Comparison of ENCODE assay signal across 35 cellular contexts in genomic region chrX:111876646-111877045, GRCh38. TPM values are rescaled to one million over a fixed set of nuclear protein-coding genes. Genes with fewer than 3 reads are reported as not detected.
"Had no signal": no experiment of that assay in that cellular context is flagged by ENCODE, and none has a peak within 500 bp of the region (broad histone marks: within the 10 kb centered on the region; RNA-seq: fewer than 3 reads in every experiment).

No MANE protein-coding gene starts in this region.

- H3K9me3 ChIP-seq: adrenal gland, MG63, SJSA1 had no signal

- H3K27ac ChIP-seq: adrenal gland, SJSA1, VCaP had no signal

- H3K36me3 ChIP-seq: adrenal gland, MG63, SJSA1 had no signal

- H3K4me3 ChIP-seq: adrenal gland, MG63, SJSA1 had no signal

- DNase-seq: activated B cell treated with CpG ODN at 0.5 μM for 24 hours; activated CD4-positive, alpha-beta memory T cell treated with anti-CD3 and anti-CD28 coated beads for 36 hours; activated CD4-positive, alpha-beta T cell treated with anti-CD3 and anti-CD28 coated beads for 4 hours; activated CD4-positive, alpha-beta T cell treated with anti-CD3 and anti-CD28 coated beads, Interleukin-2, amount 50 U/mL, for 1 hour; activated CD4-positive, CD25-positive, alpha-beta regulatory T cell treated with anti-CD3 and anti-CD28 coated beads, Interleukin-2, amount 50 U/mL, for 72 hours; activated CD8-positive, alpha-beta memory T cell treated with anti-CD3 and anti-CD28 coated beads, Interleukin-2, amount 50 U/mL, for 4 hours; activated gamma-delta T cell treated with Interleukin-2 at 50 U/mL for 16 hours; activated naive CD4-positive, alpha-beta T cell treated with anti-CD3 and anti-CD28 coated beads for 36 hours; activated T-cell treated with anti-CD3 and anti-CD28 coated beads for 4 hours; activated T-cell treated with anti-CD3 and anti-CD28 coated beads, Interleukin-2, amount 50 U/mL, for 4 hours; adrenal gland; caudate nucleus; cerebellar nuclear complex; cortex of kidney; MG63; NCI-H1048; NCI-H1105 treated with DMSO at 0.1 percent for 48 hours; NCI-H1436; NCI-H1694 treated with DMSO at 0.1 percent for 48 hours; NCI-H2029; NCI-H345; NCI-H524 treated with DMSO at 0.1 percent for 48 hours; SHP77; T-cell; T-helper 17 cell; T-helper 9 cell had no signal

- H3K27me3 ChIP-seq: MG63, SJSA1 had no signal

- H3K4me1 ChIP-seq: adrenal gland, SJSA1 had no signal

- FAIRE-seq: bronchial epithelial cell had no signal

- ATAC-seq: activated naive CD4-positive, alpha-beta T cell treated with anti-CD3 and anti-CD28 coated beads, Interleukin-2, amount 50 U/mL, for 72 hours; activated T-cell treated with anti-CD3 and anti-CD28 coated beads, Interleukin-2, amount 50 U/mL, for 4 hours; Panc1; SK-N-SH treated with all-trans-retinoic acid at 6 μM for 48 hours; T-cell; T-helper 17 cell had no signal

RNA-seq across cellular contexts. Expression of gene TRPC5OS, which starts 0.7 kb away (rescaled TPM):
- total RNA-seq: activated B cell treated with CpG ODN at 0.5 μM for 24 hours; activated CD4-positive, alpha-beta memory T cell treated with anti-CD3 and anti-CD28 coated beads for 36 hours; activated naive CD4-positive, alpha-beta T cell treated with anti-CD3 and anti-CD28 coated beads for 36 hours; activated naive CD4-positive, alpha-beta T cell treated with anti-CD3 and anti-CD28 coated beads, Interleukin-2, amount 50 U/mL, for 72 hours; activated T-cell treated with anti-CD3 and anti-CD28 coated beads, Interleukin-2, amount 50 U/mL, for 4 hours; activated T-helper 1 cell treated with anti-CD3 and anti-CD28 coated beads, Interleukin-12 subunit alpha, Interleukin-12 subunit beta, Interleukin-2, Interleukin-4 antibody, amounts not matched to agents 30 ng/mL and 10 ng/mL and 1 ng/mL, durations not matched to agents 14 hours and 24 hours and 36 hours; adrenal gland; bronchial epithelial cell; NCI-H460; RPMI7951; SJSA1; T-helper 17 cell had no signal
